In genomic region chr6:3425574-3425973, GRCh38 we compare ENCODE assay signal across 2 cellular contexts.
TF ChIP-seq lines count a peak whose summit lies in the region.

No MANE protein-coding gene starts in this region.

TF ChIP-seq in GM23338, 12 proteins besides CTCF, POLR2A, EP300 and RAD21:
- TF ChIP-seq ETS1 (IDR thresholded peaks at IDR 0.05) = no peak
- TF ChIP-seq POLR2AphosphoS5 (IDR thresholded peaks at IDR 0.05; ENCODE audit: low read depth) = no peak
- TF ChIP-seq EZH2phosphoT487 (IDR thresholded peaks at IDR 0.05; ENCODE audit: unreplicated experiment) = no peak

TF ChIP-seq in K562, 482 proteins besides CTCF, POLR2A, EP300 and RAD21:
- TF ChIP-seq KDM1A (IDR thresholded peaks at IDR 0.05) = peak; percentile 47 to 69; a peak in 3 of 4 replicates
- TF ChIP-seq SMARCA5 (IDR thresholded peaks at IDR 0.05) = 0 out of 2 replicates have a peak, but pooled peaks have one; percentile 32
- TF ChIP-seq HDAC3 (IDR thresholded peaks at IDR 0.05; ENCODE audit: borderline replicate concordance, partially characterized antibody) = no peak
- TF ChIP-seq ATF3 (IDR thresholded peaks at IDR 0.05) = peak; percentile 13; the same call in 1 of the 2 replicates
- no peak for TF ChIP-seq ATF3 (CRISPR knock-in tag; conservative IDR thresholded peaks at IDR 0.05)
- TF ChIP-seq BCOR (IDR thresholded peaks at IDR 0.05) = peak; percentile 89
- TF ChIP-seq ZFP91 (CRISPR knock-in tag; IDR thresholded peaks at IDR 0.05) = no peak
- TF ChIP-seq ADNP (tag; IDR thresholded peaks at IDR 0.05) = peak; percentile 82
- TF ChIP-seq RBM25 (IDR thresholded peaks at IDR 0.05; ENCODE audit: low read depth, low read length, severe bottlenecking) = peak; percentile 97
